Comparison of ENCODE assay signal across 33 cellular contexts in genomic region chr1:227824204-227824603, GRCh38. TPM values are rescaled to one million over a fixed set of nuclear protein-coding genes. Genes with fewer than 3 reads are reported as not detected.
"Had no signal": no experiment of that assay in that cellular context is flagged by ENCODE, and none has a peak within 500 bp of the region (broad histone marks: within the 10 kb centered on the region; RNA-seq: fewer than 3 reads in every experiment).

No MANE protein-coding gene starts in this region.

- H3K27ac ChIP-seq: coronary artery, dorsolateral prefrontal cortex, epithelial cell of prostate, esophagus squamous epithelium, gastrocnemius medialis, heart right ventricle, left lung, lower lobe of right lung had no signal

- FAIRE-seq: colon, islet of Langerhans, keratinocyte had no signal

- DNase-seq: dermis blood vessel endothelial cell; dorsolateral prefrontal cortex; effector CD4-positive, alpha-beta T cell; effector memory CD4-positive, alpha-beta T cell; erythroblast; esophagus squamous epithelium; foreskin fibroblast; foreskin melanocyte; gastrocnemius medialis; glutamatergic neuron; head of caudate nucleus; heart right ventricle; hippocampal formation; left cardiac atrium; left lung; left ventricle myocardium superior; lower lobe of right lung; mesenchymal stem cell; mucosa of descending colon; naive B cell had no signal

- H3K4me3 ChIP-seq: coronary artery, dorsolateral prefrontal cortex, esophagus squamous epithelium, gastrocnemius medialis, heart right ventricle, left lung, lower lobe of right lung, mucosa of descending colon had no signal

- ATAC-seq: esophagus mucosa, gastrocnemius medialis, heart right ventricle, left cardiac atrium, left lung, left ventricle myocardium superior, lower lobe of right lung, mucosa of descending colon had no signal

- H3K36me3 ChIP-seq: esophagus squamous epithelium, gastrocnemius medialis, heart right ventricle, left lung, lower lobe of right lung had no signal

- H3K9me3 ChIP-seq: gastrocnemius medialis, mucosa of descending colon had no signal

- H3K27me3 ChIP-seq: gastrocnemius medialis had no signal

- H3K4me1 ChIP-seq: esophagus squamous epithelium, gastrocnemius medialis, heart right ventricle, left lung, lower lobe of right lung had no signal

RNA-seq across cellular contexts. Expression of gene PRSS38, which starts 8.7 kb away (rescaled TPM):
- total RNA-seq: dermis blood vessel endothelial cell, esophagus mucosa, esophagus squamous epithelium, gastrocnemius medialis, glomerular endothelial cell, heart right ventricle, kidney epithelial cell, left cardiac atrium, left lung, left ventricle myocardium superior, lower leg skin, lower lobe of right lung, lung microvascular endothelial cell, mesenteric fat pad, mesothelial cell of epicardium, mucosa of descending colon, myocyte had no signal
- polyA plus RNA-seq: heart right ventricle, keratinocyte had no signal
